Comparison of ENCODE assay signal across 34 cellular contexts in genomic region chr6:30180145-30180544, GRCh38. TPM values are rescaled to one million over a fixed set of nuclear protein-coding genes. Genes with fewer than 3 reads are reported as not detected.
"Had no signal": no experiment of that assay in that cellular context is flagged by ENCODE, and none has a peak within 500 bp of the region (broad histone marks: within the 10 kb centered on the region; RNA-seq: fewer than 3 reads in every experiment).

No MANE protein-coding gene starts in this region.

- H3K9me3 ChIP-seq: ovary, psoas muscle, testis, vagina had no signal

- H3K27me3 ChIP-seq: ovary, testis, vagina had no signal

- H3K27ac ChIP-seq: neural progenitor cell, ovary, parathyroid adenoma, psoas muscle, skin epidermis, spleen, suprapubic skin, testis, tibial artery, transverse colon, vagina had no signal

- FAIRE-seq: urothelium cell line had no signal

- H3K36me3 ChIP-seq: neural progenitor cell, ovary, transverse colon had no signal

- H3K4me1 ChIP-seq: neural progenitor cell, parathyroid adenoma, psoas muscle, spleen, suprapubic skin, tibial artery, transverse colon, vagina had no signal

- DNase-seq: naive thymus-derived CD4-positive, alpha-beta T cell; natural killer cell; occipital lobe; ovary; posterior cingulate gyrus; psoas muscle; right cardiac atrium; spleen; stimulated activated CD4-positive, alpha-beta T cell treated with anti-CD3 and anti-CD28 coated beads, Interleukin-12 subunit alpha, Interleukin-12 subunit beta, amount 100 ng/mL, for 4 hours; stimulated activated CD4-positive, alpha-beta T cell treated with anti-CD3 and anti-CD28 coated beads, Interleukin-1b, Interleukin-23, amount 100 ng/mL, for 48 hours; stimulated activated CD4-positive, alpha-beta T cell treated with anti-CD3 and anti-CD28 coated beads, Interleukin-4, amount 100 ng/mL, for 1 hour; stimulated activated CD4-positive, alpha-beta T cell treated with anti-CD3 and anti-CD28 coated beads, Interleukin-4, amount 100 ng/mL, for 4 hours; stimulated activated CD8-positive, alpha-beta memory T cell treated with anti-CD3 and anti-CD28 coated beads, Interleukin-4, amount 100 ng/mL, for 48 hours; stimulated activated naive CD4-positive, alpha-beta T cell; stimulated activated naive CD8-positive, alpha-beta T cell treated with anti-CD3 and anti-CD28 coated beads, Interleukin-15, amount 100 ng/mL, for 72 hours; stimulated activated naive CD8-positive, alpha-beta T cell treated with anti-CD3 and anti-CD28 coated beads, Interleukin-15, Interleukin-2, amounts not matched to agents 100 U/mL and 50 U/mL, for 24 hours; substantia nigra; testis; tibial artery; transverse colon had no signal

- H3K4me2 ChIP-seq: neural progenitor cell, smooth muscle cell had no signal

- H3K79me2 ChIP-seq: parathyroid adenoma had no signal

- ATAC-seq: naive thymus-derived CD4-positive, alpha-beta T cell; natural killer cell; psoas muscle; right cardiac atrium; sciatic nerve; stimulated activated memory B cell treated with anti-CD40 and anti-IgM and Interleukin-4, amounts not matched to agents 10 μg/mL and 1 μg/mL and 100 μg/mL, for 72 hours; stimulated activated naive CD8-positive, alpha-beta T cell treated with anti-CD3 and anti-CD28 coated beads, Interleukin-15, amount 100 ng/mL, for 72 hours; stimulated activated naive CD8-positive, alpha-beta T cell treated with anti-CD3 and anti-CD28 coated beads, Interleukin-15, Interleukin-2, amounts not matched to agents 100 U/mL and 50 U/mL, for 24 hours had no signal

- H3K4me3 ChIP-seq: neural progenitor cell, ovary, psoas muscle, skin epidermis, smooth muscle cell, spleen, suprapubic skin, testis, tibial artery, transverse colon, vagina had no signal

- H3K9ac ChIP-seq: neural progenitor cell, parathyroid adenoma had no signal

- H2AFZ ChIP-seq: neural progenitor cell, parathyroid adenoma had no signal

RNA-seq across cellular contexts. Expression of gene TRIM15, which starts 16.8 kb away (rescaled TPM):
- total RNA-seq: natural killer cell, occipital lobe, osteoblast, progenitor cell of endocrine pancreas, psoas muscle, renal cortical epithelial cell, right cardiac atrium, sciatic nerve, smooth muscle cell, ureter, vagina had no signal
- polyA plus RNA-seq: naive thymus-derived CD4-positive, alpha-beta T cell; neural cell; ovary; right cardiac atrium; smooth muscle cell had no signal

RNA-seq across cellular contexts. Expression of gene TRIM10, which starts 19.1 kb away (rescaled TPM):
- total RNA-seq: natural killer cell, osteoblast, progenitor cell of endocrine pancreas, renal cortical epithelial cell, right cardiac atrium, smooth muscle cell, ureter, vagina had no signal
- polyA plus RNA-seq: naive thymus-derived CD4-positive, alpha-beta T cell; neural cell; ovary; psoas muscle; right cardiac atrium; smooth muscle cell had no signal

RNA-seq across cellular contexts. Expression of gene TRIM40, which starts 44.2 kb away (rescaled TPM):
- total RNA-seq: naive thymus-derived CD4-positive, alpha-beta T cell; occipital lobe; osteoblast; ovary; progenitor cell of endocrine pancreas; psoas muscle; renal cortical epithelial cell; right cardiac atrium; sciatic nerve; smooth muscle cell; suprapubic skin; ureter; vagina had no signal
- polyA plus RNA-seq: naive thymus-derived CD4-positive, alpha-beta T cell; neural cell; ovary; right cardiac atrium; smooth muscle cell; spleen had no signal
